In the genomic region with DNA sequence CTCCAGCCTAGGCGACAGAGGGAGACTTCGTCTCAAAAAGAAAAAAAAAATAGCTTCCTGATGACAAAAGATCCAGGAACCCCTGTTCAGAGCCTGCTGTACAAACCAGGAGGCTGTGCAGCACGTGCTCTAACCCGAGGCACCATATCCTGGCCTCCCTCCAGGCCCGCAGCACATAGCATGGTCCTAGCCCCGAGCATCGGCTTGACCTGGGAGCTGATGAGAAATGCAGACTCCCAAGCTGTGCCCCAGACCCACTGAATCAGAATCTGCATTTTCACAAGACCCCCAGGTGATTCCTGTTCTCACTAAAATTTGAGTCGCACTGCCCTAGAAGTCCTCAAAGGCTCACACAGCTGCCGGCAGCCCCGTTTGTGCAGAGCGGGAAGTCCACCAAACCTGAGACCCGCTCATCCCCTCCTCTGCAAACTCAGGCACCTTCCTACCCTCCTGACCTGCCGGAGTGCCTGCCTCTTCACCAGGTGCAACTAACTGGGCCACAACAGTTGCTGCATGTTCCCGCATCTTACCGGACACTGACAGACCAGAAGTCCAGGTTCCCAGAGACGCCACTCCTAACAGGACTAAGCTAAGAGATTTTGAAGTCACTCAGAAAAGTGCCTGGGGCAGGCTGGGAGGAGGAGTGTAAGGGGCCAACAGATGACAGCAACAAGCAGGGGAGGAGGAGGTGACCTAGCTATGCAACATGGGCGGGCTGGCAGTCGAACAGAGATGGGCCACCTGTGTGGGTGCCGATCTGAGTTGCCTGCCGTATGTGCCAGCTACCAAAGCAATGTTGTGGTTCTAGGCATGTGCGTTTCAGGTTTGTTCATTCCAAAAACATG, we compare ENCODE assay signal across 19 cellular contexts. TPM values are rescaled to one million over a fixed set of nuclear protein-coding genes. Genes with fewer than 3 reads are reported as not detected.
DNase-seq lines count a peak whose midpoint lies in the region; ATAC-seq and TF ChIP-seq lines count a peak whose summit lies in the region.
"Had no signal": no experiment of that assay in that cellular context is flagged by ENCODE, and none has a peak within 500 bp of the region (broad histone marks: within the 10 kb centered on the region; RNA-seq: fewer than 3 reads in every experiment).

No MANE protein-coding gene starts in this region.

- no peaks in the 10 kb centered on the region for H3K79me2 ChIP-seq in PC-9 (ENCODE audit: low read depth)

- H3F3A ChIP-seq in PC-9 (ENCODE audit: insufficient read depth, low read depth), result no peaks in the 10 kb centered on the region; the same call in 1 of the 2 replicates

- POLR2A ChIA-PET in PC-9 (lab: Charles Lee; ENCODE audit: unreplicated experiment), result no interaction called here

- no peak overlapping the region for H3K4me3 ChIP-seq in PC-9
- H3K4me3 ChIP-seq in gastrocnemius medialis, result no peak overlapping the region
- H3K4me3 ChIP-seq: coronary artery, pancreas, sigmoid colon had no signal

- CTCF ChIA-PET in PC-9 (lab: Charles Lee), result no interaction called here

- H2AFZ ChIP-seq in PC-9, result no peak overlapping the region

- DNase-seq in G401 (ENCODE audit: low spot score) (peak; percentile 17), PC-9 (no peak), left kidney (ENCODE audit: low read depth, low spot score) (peak; percentile 44), gastrocnemius medialis (no peak), GDM1 (lab: John Stamatoyannopoulos, UW) (no peak), midbrain (lab: John Stamatoyannopoulos, UW) (no peak)
- DNase-seq: activated CD4-positive, alpha-beta T cell treated with anti-CD3 and anti-CD28 coated beads, Interleukin-2, amount 50 U/mL, for 1 hour; CD4-positive, alpha-beta T cell; DMS 273 treated with DMSO at 0.1 percent for 48 hours; NCI-H1694 treated with DMSO at 0.1 percent for 48 hours; NCI-H526 treated with DMSO at 0.1 percent for 48 hours; pancreas; RPMI8226; sigmoid colon; WERI-Rb-1 had no signal

- H3K36me3 ChIP-seq in PC-9 (ENCODE audit: low read depth) (no peaks in the 10 kb centered on the region), gastrocnemius medialis (no peaks in the 10 kb centered on the region)
- H3K36me3 ChIP-seq: pancreas, sigmoid colon, WERI-Rb-1 had no signal

- H3K4me2 ChIP-seq in PC-9, result 0 out of 2 replicates have a peak overlapping the region, but pooled peaks have one; percentile 7
- H3K4me2 ChIP-seq: KMS-11 had no signal

- H3K4me1 ChIP-seq in PC-9 (replicated peaks; ENCODE audit: insufficient read depth), result peaks cover 17% of the 10 kb centered on the region
- no peaks in the 10 kb centered on the region for H3K4me1 ChIP-seq in gastrocnemius medialis
- H3K4me1 ChIP-seq: pancreas had no signal

- TF ChIP-seq CTCF in PC-9 (conservative IDR thresholded peaks at IDR 0.05) (no peak), gastrocnemius medialis (IDR thresholded peaks at IDR 0.05 in 4 of 5, conservative IDR thresholded peaks at IDR 0.05 in 1 of 5) (no peak)

- H3K27me3 ChIP-seq in PC-9 (ENCODE audit: insufficient read depth, low read depth), result no peaks in the 10 kb centered on the region
- no peaks in the 10 kb centered on the region for H3K27me3 ChIP-seq in gastrocnemius medialis
- H3K27me3 ChIP-seq: pancreas, sigmoid colon had no signal

- intact Hi-C loops in PC-9 (cut with micrococcal nuclease; ENCODE audit: unreplicated experiment), result no loop called here
- intact Hi-C loops in gastrocnemius medialis (cut with DNase I; ENCODE audit: low total_unique reads), result no loop called here

- no peaks in the 10 kb centered on the region for H3K9me3 ChIP-seq in PC-9 (ENCODE audit: insufficient read depth, low read depth)
- H3K9me3 ChIP-seq in gastrocnemius medialis, result no peaks in the 10 kb centered on the region
- H3K9me3 ChIP-seq: pancreas, sigmoid colon had no signal

- ATAC-seq in gastrocnemius medialis (peak in 1 of 2 donors; percentile 14), GM18870 (IDR thresholded peaks at IDR 0.05; ENCODE audit: unreplicated experiment) (no peak)
- ATAC-seq: SK-N-SH treated with all-trans-retinoic acid at 6 μM for 48 hours had no signal

- H3K9me2 ChIP-seq in PC-9 (ENCODE audit: insufficient read depth), result no peaks in the 10 kb centered on the region

- TF ChIP-seq POLR2A in gastrocnemius medialis (IDR thresholded peaks at IDR 0.05), result no peak

- BruUV-seq in PC-9 (replicated peaks; lab: Mats Ljungman, UMichigan), result no TSS peak

- no peaks in the 10 kb centered on the region for H4K20me1 ChIP-seq in PC-9 (ENCODE audit: insufficient read depth)

- no peak overlapping the region for H3K27ac ChIP-seq in PC-9
- peak overlapping the region in 3 of 4 donors; percentile 13 to 28 (median 25) for H3K27ac ChIP-seq in gastrocnemius medialis
- H3K27ac ChIP-seq: KMS-11, pancreas, WERI-Rb-1 had no signal

- in situ Hi-C loops in G401 (cut with HindIII; ENCODE audit: low sequenced_read_pairs) (no loop called here), gastrocnemius medialis (cut with MboI; ENCODE audit: low sequenced_read_pairs in 4 of 4) (no loop called here)

RNA-seq across cellular contexts. Expression of a gene that starts 24.0 kb away (rescaled TPM):
- 0.18 and 0.85 TPM in 2 replicates for total RNA-seq in G401 (2014; rRNA removed; shearing (Covaris generic))
- 13.4 and 14.8 TPM in 2 replicates for total RNA-seq in PC-9 (2021)
- total RNA-seq in gastrocnemius medialis, result 1 to 10 TPM; 2.1 to 3.7 (median 2.6) TPM

Comparison
In these comparisons a context has a peak if more than half of its experiments do, and no peak if none do; other contexts are left out.
1. DNase-seq: peak in G401 (single experiment) and left kidney (single experiment); none in PC-9 (0 of 2), gastrocnemius medialis (0 of 2), GDM1 (single experiment) and midbrain (single experiment).